In the genomic region with DNA sequence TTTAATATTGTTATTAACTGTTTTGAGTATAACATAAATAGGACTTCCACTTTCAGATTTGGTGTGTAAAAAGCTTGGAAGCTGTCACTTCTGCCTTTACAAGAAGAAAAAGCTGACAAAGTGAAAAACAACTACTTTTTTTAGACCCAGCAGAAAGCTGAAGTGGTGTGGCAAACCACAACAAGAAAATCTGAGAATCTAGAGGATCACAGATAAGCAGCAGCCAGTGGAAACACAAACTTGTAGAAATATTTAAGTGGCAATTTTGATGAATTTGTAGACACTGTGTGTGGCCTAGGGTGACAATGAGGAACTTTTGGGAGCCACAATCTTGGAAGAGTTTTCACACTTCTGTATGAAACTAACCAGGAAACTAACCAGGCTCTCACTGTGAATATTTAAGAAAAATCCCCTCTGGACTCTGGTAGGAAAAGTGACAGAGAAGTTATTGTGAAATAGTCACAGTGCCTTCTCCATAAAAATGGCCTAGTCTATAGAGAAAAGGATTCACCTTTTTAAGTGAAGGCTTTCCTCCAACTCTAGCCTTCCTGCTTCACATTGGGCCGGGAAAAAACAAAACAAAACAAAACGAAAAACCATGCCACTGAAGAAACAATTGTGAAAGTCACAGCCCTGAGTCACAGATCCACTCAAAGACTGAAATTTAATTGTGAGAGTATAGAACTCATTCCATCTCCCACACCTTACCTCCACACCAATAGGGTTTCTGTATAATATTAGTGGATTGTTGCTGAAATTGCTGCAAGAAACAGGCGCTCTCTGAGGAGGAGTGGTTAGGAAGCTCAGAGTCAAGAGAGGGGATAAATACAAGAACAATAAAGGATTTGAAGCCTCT, we compare ENCODE assay signal across 8 cellular contexts. TPM values are rescaled to one million over a fixed set of nuclear protein-coding genes. Genes with fewer than 3 reads are reported as not detected.
DNase-seq lines count a peak whose midpoint lies in the region; ATAC-seq and TF ChIP-seq lines count a peak whose summit lies in the region.

No MANE protein-coding gene starts in this region.

- POLR2A ChIA-PET in A673 (lab: Charles Lee; ENCODE audit: low non-redundant PET), result no interaction called here

- H3K4me1 ChIP-seq in A673 (ENCODE audit: insufficient read depth, low read length, poor library complexity, severe bottlenecking), result no peaks in the 10 kb centered on the region

- H3K27ac ChIP-seq in A673 (ENCODE audit: low read depth, low read length, poor library complexity, severe bottlenecking), result no peak overlapping the region

- peaks cover 15% of the 10 kb centered on the region for H3K27me3 Mint-ChIP-seq in activated naive CD8-positive, alpha-beta T cell treated with anti-CD3 and anti-CD28 coated beads for 36 hours

- H3K27me3 ChIP-seq in A673 (replicated peaks; ENCODE audit: insufficient read depth, low read depth, low read length, poor library complexity), result no peaks in the 10 kb centered on the region

- H3K4me3 ChIP-seq in A673 (ENCODE audit: low read depth, low read length, poor library complexity, severe bottlenecking), result no peak overlapping the region

- DNase-seq in GDM1 (lab: John Stamatoyannopoulos, UW), result peak; percentile 66
- DNase-seq in activated naive CD8-positive, alpha-beta T cell treated with anti-CD3 and anti-CD28 coated beads for 36 hours, result no peak
- no peak for DNase-seq in NCI-H524 (lab: John Stamatoyannopoulos, UW)
- no peak for DNase-seq in GM19240 (ENCODE audit: insufficient read length, low spot score)
- DNase-seq in A673 (ENCODE audit: low spot score), result no peak
- no peak for DNase-seq in A172 (ENCODE audit: low spot score)

- no peak overlapping the region for H3K4me3 Mint-ChIP-seq in activated naive CD8-positive, alpha-beta T cell treated with anti-CD3 and anti-CD28 coated beads for 36 hours

- CTCF ChIA-PET in A673 (lab: Charles Lee), result no interaction called here

- ATAC-seq in GM19395 (IDR thresholded peaks at IDR 0.05; ENCODE audit: unreplicated experiment) (peak; percentile 92), HG03108 (IDR thresholded peaks at IDR 0.05; ENCODE audit: unreplicated experiment) (peak; percentile 87)

- no peak for TF ChIP-seq CTCF in A673 (conservative IDR thresholded peaks at IDR 0.05; ENCODE audit: low read depth, low read length)

- H3K36me3 Mint-ChIP-seq in activated naive CD8-positive, alpha-beta T cell treated with anti-CD3 and anti-CD28 coated beads for 36 hours, result no peaks in the 10 kb centered on the region

- intact Hi-C loops in A673 (cut with micrococcal nuclease; ENCODE audit: unreplicated experiment), result no loop called here

- no peaks in the 10 kb centered on the region for H3K36me3 ChIP-seq in A673 (ENCODE audit: insufficient read depth, low read length, poor library complexity, severe bottlenecking)

- peaks cover 28% of the 10 kb centered on the region for H3K4me1 Mint-ChIP-seq in activated naive CD8-positive, alpha-beta T cell treated with anti-CD3 and anti-CD28 coated beads for 36 hours

- peak overlapping the region; percentile 77 for H3K27ac Mint-ChIP-seq in activated naive CD8-positive, alpha-beta T cell treated with anti-CD3 and anti-CD28 coated beads for 36 hours

- no peaks in the 10 kb centered on the region for H3K9me3 ChIP-seq in A673 (ENCODE audit: low read depth, low read length, poor library complexity, severe bottlenecking)

- H3K9me3 Mint-ChIP-seq in activated naive CD8-positive, alpha-beta T cell treated with anti-CD3 and anti-CD28 coated beads for 36 hours, result no peaks in the 10 kb centered on the region

- no TSS peak for BruUV-seq in A673 (replicated peaks; lab: Mats Ljungman, UMichigan)

RNA-seq across cellular contexts. Expression of a gene that starts 26.7 kb away (rescaled TPM):
- total RNA-seq in activated naive CD8-positive, alpha-beta T cell treated with anti-CD3 and anti-CD28 coated beads for 36 hours, result under 1 TPM; 0.04 to 0.14 TPM
- 0.07 and 0.37 TPM in 2 replicates for total RNA-seq in A673 (2021)
- total RNA-seq in A172 (2014; rRNA removed; shearing (Covaris generic)), result 0.05 and 2.9 TPM in 2 replicates
